In genomic region chr1:155050560-155051341, GRCh38 we compare ENCODE assay signal across 8 cellular contexts. TPM values are rescaled to one million over a fixed set of nuclear protein-coding genes. Genes with fewer than 3 reads are reported as not detected.
DNase-seq lines count a peak whose midpoint lies in the region; ATAC-seq and TF ChIP-seq lines count a peak whose summit lies in the region.

ADAM15 (plus strand) TSS chr1:155051316; CDS start chr1:155051387, 71 bp downstream.

- peaks cover 32% of the 10 kb centered on the region for H3K36me3 ChIP-seq in MG63

- H3K36me3 Mint-ChIP-seq in activated naive CD8-positive, alpha-beta T cell treated with anti-CD3 and anti-CD28 coated beads, Interleukin-2, amount 50 U/mL, for 24 hours (ENCODE audit: low read depth) = peaks cover 4% of the 10 kb centered on the region
- no peaks in the 10 kb centered on the region for H3K36me3 Mint-ChIP-seq in type B pancreatic cell

- H3K27me3 Mint-ChIP-seq in activated naive CD8-positive, alpha-beta T cell treated with anti-CD3 and anti-CD28 coated beads, Interleukin-2, amount 50 U/mL, for 24 hours = no peaks in the 10 kb centered on the region
- H3K27me3 Mint-ChIP-seq in type B pancreatic cell = no peaks in the 10 kb centered on the region

- peak; percentile 98 for TF ChIP-seq CTCF in type B pancreatic cell (conservative IDR thresholded peaks at IDR 0.05)

- ATAC-seq in GM21825 (IDR thresholded peaks at IDR 0.05; ENCODE audit: unreplicated experiment) = peak; percentile 55
- peak; percentile 68 for ATAC-seq in activated naive CD8-positive, alpha-beta T cell treated with anti-CD3 and anti-CD28 coated beads, Interleukin-2, amount 50 U/mL, for 24 hours

- H3K4me3 Mint-ChIP-seq in activated naive CD8-positive, alpha-beta T cell treated with anti-CD3 and anti-CD28 coated beads, Interleukin-2, amount 50 U/mL, for 24 hours = peak within 1 kb of the TSS; percentile 81
- H3K4me3 Mint-ChIP-seq in type B pancreatic cell = peak within 1 kb of the TSS; percentile 93

- H3K4me1 Mint-ChIP-seq in activated naive CD8-positive, alpha-beta T cell treated with anti-CD3 and anti-CD28 coated beads, Interleukin-2, amount 50 U/mL, for 24 hours = peaks cover 25% of the 10 kb centered on the region
- H3K4me1 Mint-ChIP-seq in type B pancreatic cell (ENCODE audit: unreplicated experiment) = peaks cover 23% of the 10 kb centered on the region

- peak; percentile 67 for DNase-seq in DMS79 treated with DMSO at 0.1 percent for 48 hours (lab: John Stamatoyannopoulos, UW)
- DNase-seq in MG63 = peak; percentile 87
- DNase-seq in SW 1271 (lab: John Stamatoyannopoulos, UW) = peak; percentile 49 to 78
- peak; percentile 87 for DNase-seq in activated naive CD8-positive, alpha-beta T cell treated with anti-CD3 and anti-CD28 coated beads, Interleukin-2, amount 50 U/mL, for 24 hours
- peak; percentile 94 for DNase-seq in cardiac septum (ENCODE audit: low spot score)
- peak; percentile 60 to 96 (median 81) for DNase-seq in posterior cingulate gyrus
- DNase-seq in type B pancreatic cell (ENCODE audit: extremely low spot score, unreplicated experiment) = peak; percentile 90

- H3K4me3 ChIP-seq in MG63 = peak within 1 kb of the TSS; percentile 75

- H3K9me3 Mint-ChIP-seq in activated naive CD8-positive, alpha-beta T cell treated with anti-CD3 and anti-CD28 coated beads, Interleukin-2, amount 50 U/mL, for 24 hours = no peaks in the 10 kb centered on the region
- no peaks in the 10 kb centered on the region for H3K9me3 Mint-ChIP-seq in type B pancreatic cell

- intact Hi-C loops in cardiac septum (cut with DNase I) (loop anchor here (2.0 to 5.0 kb wide), 3 partner anchors 34 to 87 kb away; partner anchors contain the start of genes SLC50A1 and ZBTB7B), posterior cingulate gyrus (cut with DNase I) (loop anchor here (2.0 kb wide), 1 partner anchor 34 kb away; no protein-coding TSS in a partner anchor)

- no peaks in the 10 kb centered on the region for H3K9me3 ChIP-seq in MG63

- H3K27me3 ChIP-seq in MG63 = no peaks in the 10 kb centered on the region

- peak within 1 kb of the TSS; percentile 73 for H3K27ac Mint-ChIP-seq in activated naive CD8-positive, alpha-beta T cell treated with anti-CD3 and anti-CD28 coated beads, Interleukin-2, amount 50 U/mL, for 24 hours
- H3K27ac Mint-ChIP-seq in type B pancreatic cell = peak within 1 kb of the TSS; percentile 91

RNA-seq across cellular contexts. Expression of gene ADAM15, which starts in this region (rescaled TPM):
- 189 and 285 TPM in 2 replicates for total RNA-seq in MG63 (2014; rRNA removed; shearing (Covaris generic); ENCODE audit: low replicate concordance)
- total RNA-seq in cardiac septum (69.9 TPM), type B pancreatic cell (ENCODE audit: low replicate concordance) (61.9 and 69.0 TPM in 2 replicates)

Comparison
In these comparisons a context has a peak if more than half of its experiments do, and no peak if none do; other contexts are left out.
1. Peak in every context shown above with its lines: DNase-seq, ATAC-seq and H3K4me3 ChIP-seq.